8 cellular contexts compared by ENCODE assay signal in genomic region chr3:143974181-143974876, GRCh38. TPM values are rescaled to one million over a fixed set of nuclear protein-coding genes. Genes with fewer than 3 reads are reported as not detected.
DNase-seq lines count a peak whose midpoint lies in the region; ATAC-seq and TF ChIP-seq lines count a peak whose summit lies in the region.

No MANE protein-coding gene starts in this region.

- CTCF ChIA-PET in activated CD8-positive, alpha-beta T cell treated with anti-CD3 and anti-CD28 coated beads for 36 hours (lab: Charles Lee), result interaction anchor here (1.1 to 2.6 kb wide), 3 partner anchors 9 to 125 kb away, joined by 3 to 14 read pairs (median 3); no protein-coding TSS in a partner anchor

- peaks cover 5% of the 10 kb centered on the region for H3K36me3 Mint-ChIP-seq in activated CD8-positive, alpha-beta T cell treated with anti-CD3 and anti-CD28 coated beads for 36 hours (ENCODE audit: low read depth)

- POLR2A ChIA-PET in activated CD8-positive, alpha-beta T cell treated with anti-CD3 and anti-CD28 coated beads for 36 hours (lab: Charles Lee), result no interaction called here

- DNase-seq in NCI-H1105 treated with DMSO at 0.1 percent for 48 hours (lab: John Stamatoyannopoulos, UW) (peak; percentile 35), NCI-H1105 (lab: John Stamatoyannopoulos, UW) (no peak), ureter (ENCODE audit: low spot score) (no peak), NOMO-1 treated with dmso at 0.1 percent for 144 hours (lab: John Stamatoyannopoulos, UW; ENCODE audit: unreplicated experiment) (no peak)
- DNase-seq in activated CD8-positive, alpha-beta T cell treated with anti-CD3 and anti-CD28 coated beads for 36 hours, result no peak

- no peaks in the 10 kb centered on the region for H3K27me3 Mint-ChIP-seq in activated CD8-positive, alpha-beta T cell treated with anti-CD3 and anti-CD28 coated beads for 36 hours

- no peak for ATAC-seq in activated CD8-positive, alpha-beta T cell treated with anti-CD3 and anti-CD28 coated beads for 36 hours
- no peak for ATAC-seq in HG02852 (IDR thresholded peaks at IDR 0.05; ENCODE audit: unreplicated experiment)

- H3K4me3 ChIP-seq in iPS-18a (ENCODE audit: low read length), result peak overlapping the region; percentile 95
- H3K4me3 ChIP-seq in subcutaneous abdominal adipose tissue (ENCODE audit: low read depth in 1 of 5, low read length in 5 of 5), result peak overlapping the region; percentile 88 to 96 (median 94)

- peaks cover 54% of the 10 kb centered on the region for H3K4me1 ChIP-seq in iPS-18a (ENCODE audit: control insufficient read depth, low read depth, low read length)
- peaks cover 0 to 42% (median 38%) of the 10 kb centered on the region in 5 donors for H3K4me1 ChIP-seq in subcutaneous abdominal adipose tissue (ENCODE audit: control insufficient read depth in 5 of 5, insufficient read depth in 5 of 5, low read length in 5 of 5)

- H3K9me3 ChIP-seq in iPS-18a (ENCODE audit: control insufficient read depth, low read depth, low read length) (no peaks in the 10 kb centered on the region), subcutaneous abdominal adipose tissue (ENCODE audit: control insufficient read depth in 5 of 5, low read length in 5 of 5) (no peaks in the 10 kb centered on the region)

- peak overlapping the region; percentile 89 for H3K4me3 Mint-ChIP-seq in activated CD8-positive, alpha-beta T cell treated with anti-CD3 and anti-CD28 coated beads for 36 hours

- H3K9ac ChIP-seq in iPS-18a (ENCODE audit: low read length), result peak overlapping the region; percentile 4
- peak overlapping the region in 4 of 5 donors; percentile 1 to 86 (median 82) for H3K9ac ChIP-seq in subcutaneous abdominal adipose tissue (ENCODE audit: low read length in 5 of 5)

- H3K27me3 ChIP-seq in iPS-18a (ENCODE audit: control insufficient read depth, insufficient read depth, low read length), result no peaks in the 10 kb centered on the region
- no peaks in the 10 kb centered on the region for H3K27me3 ChIP-seq in subcutaneous abdominal adipose tissue (ENCODE audit: control insufficient read depth in 5 of 5, insufficient read depth in 4 of 5, low read length in 5 of 5)

- no peak overlapping the region for H3K27ac Mint-ChIP-seq in activated CD8-positive, alpha-beta T cell treated with anti-CD3 and anti-CD28 coated beads for 36 hours

- intact Hi-C loops in activated CD8-positive, alpha-beta T cell treated with anti-CD3 and anti-CD28 coated beads for 36 hours (cut with micrococcal nuclease), result no loop called here

- TF ChIP-seq CTCF in activated CD8-positive, alpha-beta T cell treated with anti-CD3 and anti-CD28 coated beads for 36 hours (IDR thresholded peaks at IDR 0.05), result no peak

- H3K27ac ChIP-seq in iPS-18a (ENCODE audit: low read length) (no peak overlapping the region), subcutaneous abdominal adipose tissue (ENCODE audit: low read depth, low read length) (no peak overlapping the region)

- peaks cover 32% of the 10 kb centered on the region for H3K4me1 Mint-ChIP-seq in activated CD8-positive, alpha-beta T cell treated with anti-CD3 and anti-CD28 coated beads for 36 hours (ENCODE audit: low read depth)

- H3K36me3 ChIP-seq in iPS-18a (ENCODE audit: control insufficient read depth, low read depth, low read length) (no peaks in the 10 kb centered on the region), subcutaneous abdominal adipose tissue (ENCODE audit: control insufficient read depth in 5 of 5, insufficient read depth in 5 of 5, low read length in 5 of 5) (no peaks in the 10 kb centered on the region)

- H3K9me3 Mint-ChIP-seq in activated CD8-positive, alpha-beta T cell treated with anti-CD3 and anti-CD28 coated beads for 36 hours, result no peaks in the 10 kb centered on the region

RNA-seq across cellular contexts. Expression of gene DIPK2A, which starts 2.7 kb away (rescaled TPM):
- 10 to 100 TPM; 18.0 to 19.4 TPM for total RNA-seq in activated CD8-positive, alpha-beta T cell treated with anti-CD3 and anti-CD28 coated beads for 36 hours
- 24.7 TPM for total RNA-seq in ureter
